ENCODE assay signal across 1 cellular context in genomic region chr14:64954491-64955240, GRCh38.
TF ChIP-seq lines count a peak whose summit lies in the region.

No MANE protein-coding gene starts in this region.

TF ChIP-seq in HepG2, 621 proteins besides CTCF, POLR2A, EP300 and RAD21:
- TF ChIP-seq ZNF431 (CRISPR knock-in tag; IDR thresholded peaks at IDR 0.05; ENCODE audit: borderline replicate concordance, low read depth) (no peak), MTF2 (CRISPR knock-in tag; IDR thresholded peaks at IDR 0.05; ENCODE audit: borderline replicate concordance) (no peak), ZNF263 (CRISPR knock-in tag; IDR thresholded peaks at IDR 0.05) (no peak), SMARCC2 (IDR thresholded peaks at IDR 0.05) (no peak), FOXA3 (CRISPR knock-in tag; IDR thresholded peaks at IDR 0.05) (no peak), SETDB1 (CRISPR knock-in tag; IDR thresholded peaks at IDR 0.05; ENCODE audit: borderline replicate concordance) (no peak), ZNF768 (CRISPR knock-in tag; IDR thresholded peaks at IDR 0.05) (peak; percentile 94), PPARG (CRISPR knock-in tag; conservative IDR thresholded peaks at IDR 0.05) (no peak)
